1 cellular context compared by ENCODE assay signal in genomic region chr20:8132632-8133587, GRCh38.
TF ChIP-seq lines count a peak whose summit lies in the region.

No MANE protein-coding gene starts in this region.

TF ChIP-seq in HCT116, 20 proteins besides CTCF, POLR2A, EP300 and RAD21 (continued from another document):
- TF ChIP-seq FOSL1 (IDR thresholded peaks at IDR 0.05; ENCODE audit: low read depth) (no peak), ELF1 (IDR thresholded peaks at IDR 0.05; ENCODE audit: borderline replicate concordance, low read depth) (no peak), JUND (IDR thresholded peaks at IDR 0.05) (no peak), ZNF274 (IDR thresholded peaks at IDR 0.05; ENCODE audit: low read depth, low read length) (no peak), ATF3 (IDR thresholded peaks at IDR 0.05) (no peak), EZH2 (IDR thresholded peaks at IDR 0.05) (no peak), CBX3 (IDR thresholded peaks at IDR 0.05; ENCODE audit: low read depth) (no peak), ZBTB33 (IDR thresholded peaks at IDR 0.05; ENCODE audit: extremely low read depth, insufficient replicate concordance, low read length) (no peak)
